8 cellular contexts compared by ENCODE assay signal in genomic region chr17:77404812-77405581, GRCh38.
DNase-seq lines count a peak whose midpoint lies in the region; ATAC-seq and TF ChIP-seq lines count a peak whose summit lies in the region.

No MANE protein-coding gene starts in this region.

- intact Hi-C loops in activated naive CD4-positive, alpha-beta T cell treated with anti-CD3 and anti-CD28 coated beads for 36 hours (cut with micrococcal nuclease), result loop anchor here (2.0 to 10.0 kb wide), 3 partner anchors 16 to 240 kb away; no protein-coding TSS in a partner anchor

- H3K27ac Mint-ChIP-seq in activated naive CD4-positive, alpha-beta T cell treated with anti-CD3 and anti-CD28 coated beads for 36 hours, result peak overlapping the region; percentile 90
- peak overlapping the region; percentile 80 to 100 (median 94) for H3K27ac Mint-ChIP-seq in immature natural killer cell

- POLR2A ChIA-PET in RWPE1 (lab: Yijun Ruan, JAX; ENCODE audit: low non-redundant PET), result interaction anchor here (0.6 kb wide), 1 partner anchor 83 kb away, joined by 3 read pairs; no protein-coding TSS in a partner anchor

- peak overlapping the region; percentile 98 for H3K27ac ChIP-seq in RWPE1

- DNase-seq in GM04504 (ENCODE audit: low read depth), result peak; percentile 73
- peak; percentile 69 for DNase-seq in RWPE1 (ENCODE audit: low spot score)
- DNase-seq in activated naive CD4-positive, alpha-beta T cell treated with anti-CD3 and anti-CD28 coated beads for 36 hours, result peak; percentile 95
- peak; percentile 89 to 90 (median 89) for DNase-seq in immature natural killer cell
- DNase-seq in stimulated activated CD4-positive, alpha-beta T cell treated with anti-CD3 and anti-CD28 coated beads, TNF-alpha, amount 100 ng/mL, for 24 hours (ENCODE audit: low read depth in 3 of 3), result peak; percentile 70 to 84 (median 72)
- no peak for DNase-seq in NCI-H146 treated with DMSO at 0.1 percent for 48 hours (lab: John Stamatoyannopoulos, UW; ENCODE audit: unreplicated experiment)
- no peak for DNase-seq in islet precursor cell

- peak; percentile 51 for ATAC-seq in HG02623 (IDR thresholded peaks at IDR 0.05; ENCODE audit: unreplicated experiment)

- peaks cover 92% of the 10 kb centered on the region for H3K4me1 Mint-ChIP-seq in activated naive CD4-positive, alpha-beta T cell treated with anti-CD3 and anti-CD28 coated beads for 36 hours (ENCODE audit: low read depth)
- peaks cover 94 to 95% of the 10 kb centered on the region in 2 donors for H3K4me1 Mint-ChIP-seq in immature natural killer cell

- H3K4me3 Mint-ChIP-seq in activated naive CD4-positive, alpha-beta T cell treated with anti-CD3 and anti-CD28 coated beads for 36 hours, result peak overlapping the region; percentile 79
- H3K4me3 Mint-ChIP-seq in immature natural killer cell, result peak overlapping the region; percentile 86 to 95 (median 91)

- TF ChIP-seq CTCF in RWPE1 (conservative IDR thresholded peaks at IDR 0.05; ENCODE audit: low read depth), result no peak

- H3K27me3 Mint-ChIP-seq in activated naive CD4-positive, alpha-beta T cell treated with anti-CD3 and anti-CD28 coated beads for 36 hours (ENCODE audit: low read depth), result no peaks in the 10 kb centered on the region
- H3K27me3 Mint-ChIP-seq in immature natural killer cell (ENCODE audit: low read depth in 3 of 3), result peaks cover 0 to 10% (median 8%) of the 10 kb centered on the region in 3 donors

- H3K9me3 Mint-ChIP-seq in activated naive CD4-positive, alpha-beta T cell treated with anti-CD3 and anti-CD28 coated beads for 36 hours, result no peaks in the 10 kb centered on the region
- H3K9me3 Mint-ChIP-seq in immature natural killer cell, result no peaks in the 10 kb centered on the region

- H3K36me3 Mint-ChIP-seq in activated naive CD4-positive, alpha-beta T cell treated with anti-CD3 and anti-CD28 coated beads for 36 hours (ENCODE audit: low read depth), result peaks cover 13% of the 10 kb centered on the region
- peaks cover 0 to 21% (median 21%) of the 10 kb centered on the region in 3 donors for H3K36me3 Mint-ChIP-seq in immature natural killer cell

- CTCF ChIA-PET in RWPE1 (lab: Yijun Ruan, JAX), result interaction anchor here (0.9 kb wide), 1 partner anchor 1159 kb away, joined by 3 read pairs; no protein-coding TSS in a partner anchor
- CTCF ChIA-PET in activated naive CD4-positive, alpha-beta T cell treated with anti-CD3 and anti-CD28 coated beads for 36 hours (lab: Charles Lee), result interaction anchor here (1.1 to 2.2 kb wide), 3 partner anchors 9 to 90 kb away, joined by 3 to 9 read pairs (median 9); no protein-coding TSS in a partner anchor

Comparison
In these comparisons a context has a peak if more than half of its experiments do, and no peak if none do; other contexts are left out.
1. DNase-seq: peak in GM04504 (single experiment), RWPE1 (single experiment), activated naive CD4-positive, alpha-beta T cell treated with anti-CD3 and anti-CD28 coated beads for 36 hours (single experiment), immature natural killer cell (3 of 3) and stimulated activated CD4-positive, alpha-beta T cell treated with anti-CD3 and anti-CD28 coated beads, TNF-alpha, amount 100 ng/mL, for 24 hours (3 of 3); none in NCI-H146 treated with DMSO at 0.1 percent for 48 hours (single experiment) and islet precursor cell (single experiment).